In the genomic region with DNA sequence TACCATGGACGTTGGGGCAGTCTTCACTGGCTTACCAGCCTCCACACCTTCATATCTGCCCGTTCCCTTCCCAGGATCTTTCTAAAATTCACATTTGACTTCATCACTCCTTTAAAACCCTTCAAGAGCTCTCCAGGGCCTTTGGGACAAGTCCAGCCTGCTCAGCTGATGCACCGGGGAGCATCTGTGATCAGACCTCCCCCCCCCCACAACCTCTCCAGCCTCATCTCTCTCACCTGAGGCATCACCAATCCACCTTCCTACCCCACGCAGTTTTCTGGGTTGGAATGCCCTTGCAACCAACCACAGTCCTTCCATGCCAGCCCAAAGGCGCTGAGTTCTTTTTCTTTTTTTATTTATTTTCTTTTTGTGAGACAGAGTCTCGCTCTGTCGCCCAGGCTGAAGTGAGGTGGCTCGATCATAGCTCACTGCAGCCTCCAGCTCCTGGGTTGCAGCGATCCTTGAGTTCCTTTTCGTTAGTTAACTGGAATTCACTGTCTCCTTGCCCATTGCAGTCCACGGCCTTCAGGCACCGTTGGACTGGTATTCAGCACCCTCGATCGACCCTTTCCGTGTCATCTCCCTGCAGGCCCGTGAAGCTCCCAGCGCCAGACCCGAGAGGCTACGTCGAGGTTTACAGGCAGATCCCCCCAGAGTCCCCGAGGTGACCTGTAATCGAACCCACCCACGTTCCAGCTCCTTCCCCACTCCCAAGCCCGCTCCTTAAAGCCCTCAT, we compare ENCODE assay signal across 8 cellular contexts. TPM values are rescaled to one million over a fixed set of nuclear protein-coding genes. Genes with fewer than 3 reads are reported as not detected.
DNase-seq lines count a peak whose midpoint lies in the region; ATAC-seq and TF ChIP-seq lines count a peak whose summit lies in the region.

No MANE protein-coding gene starts in this region.

- peak overlapping the region; percentile 26 for H3K27ac ChIP-seq in mammary epithelial cell (ENCODE audit: insufficient read depth, low read depth, low read length)
- peak overlapping the region; percentile 64 to 69 for H3K27ac ChIP-seq in thoracic aorta

- H3K36me3 ChIP-seq in mammary epithelial cell (ENCODE audit: insufficient read depth, low read length) (no peaks in the 10 kb centered on the region), thoracic aorta (peaks cover 4% of the 10 kb centered on the region)

- CTCF ChIA-PET in mammary epithelial cell (lab: Charles Lee; ENCODE audit: low non-redundant PET): no interaction called here

- H3K9me3 ChIP-seq in mammary epithelial cell (replicated peaks; ENCODE audit: insufficient read depth, low read length) (no peaks in the 10 kb centered on the region), thoracic aorta (no peaks in the 10 kb centered on the region)

- no peaks in the 10 kb centered on the region for H4K20me1 ChIP-seq in mammary epithelial cell (ENCODE audit: insufficient read depth, low read length)

- no peak for ATAC-seq in thoracic aorta (ENCODE audit: insufficient number of reproducible peaks, low FRiP score, low read depth)
- ATAC-seq in GM19328 (IDR thresholded peaks at IDR 0.05; ENCODE audit: unreplicated experiment): no peak

- peak overlapping the region; percentile 100 for H2AFZ ChIP-seq in mammary epithelial cell (ENCODE audit: low read depth, low read length)

- H3K4me3 ChIP-seq in GM12864 (ENCODE audit: low read depth, low read length) (peak overlapping the region; percentile 95), mammary epithelial cell (replicated peaks in 1 of 3; ENCODE audit: insufficient read depth in 1 of 3, low read depth in 2 of 3, low read length in 3 of 3) (peak overlapping the region; percentile 82 to 97 (median 93)), thoracic aorta (peak overlapping the region; percentile 99)

- 13% methylated on average over 8 of the region's 24 CpGs for WGBS in mammary epithelial cell (ENCODE audit: low coverage, missing lambda C conversion rate)

- TF ChIP-seq CTCF in GM12864 (IDR thresholded peaks at IDR 0.05; ENCODE audit: low read depth, low read length, missing control alignments) (no peak), mammary epithelial cell (conservative IDR thresholded peaks at IDR 0.05 in 1 of 2, IDR thresholded peaks at IDR 0.05 in 1 of 2; ENCODE audit: extremely low read depth in 1 of 2, insufficient read depth in 1 of 2, low read depth in 1 of 2, low read length in 2 of 2) (no peak), thoracic aorta (IDR thresholded peaks at IDR 0.05) (no peak)

- in situ Hi-C loops in mammary epithelial cell (cut with MboI; ENCODE audit: low sequenced_read_pairs in 2 of 2): no loop called here

- DNase-seq in GM12864 (ENCODE audit: low read depth): no peak
- DNase-seq in LoVo (ENCODE audit: low spot score): peak; percentile 17
- no peak for DNase-seq in mammary epithelial cell
- peak; percentile 52 for DNase-seq in left kidney (ENCODE audit: low read depth, low spot score)
- no peak for DNase-seq in thoracic aorta (ENCODE audit: low spot score)
- no peak for DNase-seq in OCI-M2 (lab: John Stamatoyannopoulos, UW; ENCODE audit: unreplicated experiment)
- no peak for DNase-seq in NCI-H510A treated with DMSO at 0.1 percent for 48 hours (lab: John Stamatoyannopoulos, UW)

- H3K27me3 ChIP-seq in mammary epithelial cell (ENCODE audit: insufficient read depth, low read length) (no peaks in the 10 kb centered on the region), thoracic aorta (replicated peaks; ENCODE audit: insufficient read depth) (no peaks in the 10 kb centered on the region)

- H3K4me2 ChIP-seq in mammary epithelial cell (ENCODE audit: insufficient read depth, low read depth, low read length): peak overlapping the region; percentile 84

- H3K79me2 ChIP-seq in mammary epithelial cell (ENCODE audit: insufficient read depth, low read length): peaks cover 36% of the 10 kb centered on the region

- peak overlapping the region; percentile 74 for H3K9ac ChIP-seq in mammary epithelial cell (ENCODE audit: insufficient read depth, low read length)

- dilution Hi-C loops in mammary epithelial cell (cut with HindIII; ENCODE audit: low sequenced_read_pairs): no loop called here

- intact Hi-C loops in mammary epithelial cell (cut with micrococcal nuclease): no loop called here

- H3K4me1 ChIP-seq in mammary epithelial cell (ENCODE audit: insufficient read depth, low read length) (peaks cover 12% of the 10 kb centered on the region), thoracic aorta (ENCODE audit: control insufficient read depth in 1 of 2, low read depth in 2 of 2) (peaks cover 13 to 31% of the 10 kb centered on the region in 2 donors)

- no TSS peak for BruUV-seq in mammary epithelial cell (replicated peaks; lab: Mats Ljungman, UMichigan)

RNA-seq across cellular contexts. Expression of a gene that starts 0.7 kb away (rescaled TPM):
- total RNA-seq in mammary epithelial cell (10 to 100 TPM in 1 of 2 donors, 1 to 10 TPM in 1; 9.2 to 12.5 TPM), thoracic aorta (10 to 100 TPM; 15.9 to 29.6 TPM)
- 5.3 TPM for polyA plus RNA-seq in mammary epithelial cell
- 0.41 TPM for polyA minus RNA-seq in mammary epithelial cell

RNA-seq across cellular contexts. Expression of a gene that starts 0.8 kb away (rescaled TPM):
- total RNA-seq in mammary epithelial cell (10 to 100 TPM; 17.8 to 18.3 TPM), thoracic aorta (10 to 100 TPM in 1 of 2 donors, 1 to 10 TPM in 1; 7.9 to 10.9 TPM)
- polyA plus RNA-seq in mammary epithelial cell: 18.0 TPM
- polyA minus RNA-seq in mammary epithelial cell: 10.0 TPM

RNA-seq across cellular contexts. Expression of a gene that starts 14.7 kb away (rescaled TPM):
- total RNA-seq in mammary epithelial cell (10 to 100 TPM; 19.3 to 50.5 TPM), thoracic aorta (10 to 100 TPM; 10.7 to 22.9 TPM)
- polyA plus RNA-seq in mammary epithelial cell: 75.1 TPM
- 5.2 TPM for polyA minus RNA-seq in mammary epithelial cell

RNA-seq across cellular contexts. Expression of a gene that starts 30.6 kb away (rescaled TPM):
- total RNA-seq in mammary epithelial cell (10 to 100 TPM; 17.3 to 28.0 TPM), thoracic aorta (10 to 100 TPM; 33.4 to 37.6 TPM)
- 10.7 TPM for polyA plus RNA-seq in mammary epithelial cell
- polyA minus RNA-seq in mammary epithelial cell: 13.6 TPM

RNA-seq across cellular contexts. Expression of a gene that starts 53.6 kb away (rescaled TPM):
- total RNA-seq in mammary epithelial cell (under 1 TPM; 0.67 to 0.75 TPM), thoracic aorta (10 to 100 TPM in 1 of 2 donors, 1 to 10 TPM in 1; 8.5 to 21.9 TPM)
- polyA plus RNA-seq in mammary epithelial cell: 0.51 TPM
- 0.67 TPM for polyA minus RNA-seq in mammary epithelial cell

Comparison
In these comparisons a context has a peak if more than half of its experiments do, and no peak if none do; other contexts are left out.
1. DNase-seq: peak in LoVo (single experiment) and left kidney (single experiment); none in GM12864 (single experiment), mammary epithelial cell (single experiment), thoracic aorta (single experiment), OCI-M2 (single experiment) and NCI-H510A treated with DMSO at 0.1 percent for 48 hours (single experiment).
2. Peak in every context shown above with its lines, with median percentiles within 50 percentile points of each other: H3K4me3 ChIP-seq.